Comparison of ENCODE assay signal across 1 cellular context in the genomic region with DNA sequence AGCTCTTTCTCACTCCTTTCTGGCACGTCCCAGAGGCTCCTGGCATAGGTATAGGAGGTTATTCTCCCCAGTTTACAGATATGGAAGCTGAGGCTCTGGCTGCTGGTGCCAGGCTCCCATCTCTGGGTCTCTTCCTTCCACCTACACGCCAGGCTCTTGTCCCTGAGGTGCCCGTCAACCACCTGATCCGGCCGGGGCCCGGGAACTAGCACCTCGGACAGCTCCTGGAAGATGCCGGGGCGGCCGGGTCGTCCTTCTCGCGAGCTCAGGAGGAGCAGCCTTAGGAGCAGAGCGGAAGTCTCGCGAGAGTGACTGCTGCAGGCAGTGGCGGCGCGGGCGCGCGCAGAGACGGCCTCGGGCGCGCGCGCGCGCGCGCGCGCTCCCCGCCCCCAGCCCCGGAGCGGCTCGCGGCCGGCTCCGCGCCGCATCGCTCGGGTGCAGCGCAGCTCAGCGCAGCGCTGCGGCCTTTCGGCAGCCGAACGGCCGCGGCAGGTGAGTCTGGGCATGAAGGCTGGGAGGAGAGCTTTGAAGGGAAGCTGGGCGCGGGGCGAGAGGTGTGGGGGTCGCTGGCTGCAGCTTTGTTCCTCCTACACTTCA.
TF ChIP-seq lines count a peak whose summit lies in the region.

A gene with protein sequence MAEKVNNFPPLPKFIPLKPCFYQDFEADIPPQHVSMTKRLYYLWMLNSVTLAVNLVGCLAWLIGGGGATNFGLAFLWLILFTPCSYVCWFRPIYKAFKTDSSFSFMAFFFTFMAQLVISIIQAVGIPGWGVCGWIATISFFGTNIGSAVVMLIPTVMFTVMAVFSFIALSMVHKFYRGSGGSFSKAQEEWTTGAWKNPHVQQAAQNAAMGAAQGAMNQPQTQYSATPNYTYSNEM (plus strand): TSS at position 382 of the 597 bp plus-strand sequence. CDS start 16,277 bp downstream, outside the sequence.

TF ChIP-seq in HepG2, 621 proteins besides CTCF, POLR2A, EP300 and RAD21 (continued from another document and continues in another):
- TF ChIP-seq, protein P1, sequence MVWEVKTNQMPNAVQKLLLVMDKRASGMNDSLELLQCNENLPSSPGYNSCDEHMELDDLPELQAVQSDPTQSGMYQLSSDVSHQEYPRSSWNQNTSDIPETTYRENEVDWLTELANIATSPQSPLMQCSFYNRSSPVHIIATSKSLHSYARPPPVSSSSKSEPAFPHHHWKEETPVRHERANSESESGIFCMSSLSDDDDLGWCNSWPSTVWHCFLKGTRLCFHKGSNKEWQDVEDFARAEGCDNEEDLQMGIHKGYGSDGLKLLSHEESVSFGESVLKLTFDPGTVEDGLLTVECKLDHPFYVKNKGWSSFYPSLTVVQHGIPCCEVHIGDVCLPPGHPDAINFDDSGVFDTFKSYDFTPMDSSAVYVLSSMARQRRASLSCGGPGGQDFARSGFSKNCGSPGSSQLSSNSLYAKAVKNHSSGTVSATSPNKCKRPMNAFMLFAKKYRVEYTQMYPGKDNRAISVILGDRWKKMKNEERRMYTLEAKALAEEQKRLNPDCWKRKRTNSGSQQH (CRISPR knock-in tag; IDR thresholded peaks at IDR 0.05; ENCODE audit: low read depth): 0 out of 2 replicates have a peak, but pooled peaks have one; percentile 84
- TF ChIP-seq ZNF124 (CRISPR knock-in tag; IDR thresholded peaks at IDR 0.05) (peak; percentile 93), ZNF326 (CRISPR knock-in tag; IDR thresholded peaks at IDR 0.05; ENCODE audit: borderline replicate concordance) (no peak), HCFC1 (IDR thresholded peaks at IDR 0.05; ENCODE audit: low read depth, low read length) (peak; percentile 32; the same call in 1 of the 2 replicates), SIN3B (IDR thresholded peaks at IDR 0.05; ENCODE audit: low read length) (0 out of 2 replicates have a peak, but pooled peaks have one; percentile 26), ZNF343 (CRISPR knock-in tag; IDR thresholded peaks at IDR 0.05) (no peak), SRY (CRISPR knock-in tag; IDR thresholded peaks at IDR 0.05) (peak; percentile 94; the same call in 1 of the 2 replicates), RNF2 (conservative IDR thresholded peaks at IDR 0.05; ENCODE audit: low read depth) (no peak), ZMYM2 (CRISPR knock-in tag; IDR thresholded peaks at IDR 0.05) (no peak), ZNF296 (CRISPR knock-in tag; conservative IDR thresholded peaks at IDR 0.05) (no peak), TBL1XR1 (IDR thresholded peaks at IDR 0.05; ENCODE audit: borderline replicate concordance, low read length, partially characterized antibody) (no peak), SAFB2 (CRISPR knock-in tag; IDR thresholded peaks at IDR 0.05; ENCODE audit: borderline replicate concordance, low read depth) (no peak; the same call in 1 of the 2 replicates), ZNF577 (CRISPR knock-in tag; IDR thresholded peaks at IDR 0.05; ENCODE audit: borderline replicate concordance, low read depth) (no peak), STAG1 (CRISPR knock-in tag; IDR thresholded peaks at IDR 0.05) (no peak), ZNF180 (CRISPR knock-in tag; IDR thresholded peaks at IDR 0.05; ENCODE audit: borderline replicate concordance, low read depth) (no peak), ZFY (CRISPR knock-in tag; IDR thresholded peaks at IDR 0.05) (peak; percentile 81), NBN (conservative IDR thresholded peaks at IDR 0.05) (no peak), HOXA9 (CRISPR knock-in tag; IDR thresholded peaks at IDR 0.05; ENCODE audit: borderline replicate concordance) (peak; percentile 64; the same call in 1 of the 2 replicates), ZNF331 (CRISPR knock-in tag; IDR thresholded peaks at IDR 0.05) (peak; percentile 92), MIXL1 (CRISPR knock-in tag; IDR thresholded peaks at IDR 0.05) (peak; percentile 48; the same call in 1 of the 2 replicates), ZNF746 (CRISPR knock-in tag; IDR thresholded peaks at IDR 0.05) (no peak), ZNF543 (CRISPR knock-in tag; IDR thresholded peaks at IDR 0.05) (no peak), ZNF772 (CRISPR knock-in tag; IDR thresholded peaks at IDR 0.05) (peak; percentile 89; the same call in 1 of the 2 replicates), RARG (CRISPR knock-in tag; IDR thresholded peaks at IDR 0.05; ENCODE audit: low read depth) (no peak), FOXK1 (CRISPR knock-in tag; IDR thresholded peaks at IDR 0.05; ENCODE audit: borderline replicate concordance, low read depth) (peak; percentile 60; the same call in 1 of the 2 replicates), ZNF773 (CRISPR knock-in tag; IDR thresholded peaks at IDR 0.05; ENCODE audit: borderline replicate concordance) (peak; percentile 93; the same call in 1 of the 2 replicates), ZKSCAN8 (CRISPR knock-in tag; IDR thresholded peaks at IDR 0.05; ENCODE audit: borderline replicate concordance) (0 out of 2 replicates have a peak, but pooled peaks have one; percentile 37)
- TF ChIP-seq, protein P2, sequence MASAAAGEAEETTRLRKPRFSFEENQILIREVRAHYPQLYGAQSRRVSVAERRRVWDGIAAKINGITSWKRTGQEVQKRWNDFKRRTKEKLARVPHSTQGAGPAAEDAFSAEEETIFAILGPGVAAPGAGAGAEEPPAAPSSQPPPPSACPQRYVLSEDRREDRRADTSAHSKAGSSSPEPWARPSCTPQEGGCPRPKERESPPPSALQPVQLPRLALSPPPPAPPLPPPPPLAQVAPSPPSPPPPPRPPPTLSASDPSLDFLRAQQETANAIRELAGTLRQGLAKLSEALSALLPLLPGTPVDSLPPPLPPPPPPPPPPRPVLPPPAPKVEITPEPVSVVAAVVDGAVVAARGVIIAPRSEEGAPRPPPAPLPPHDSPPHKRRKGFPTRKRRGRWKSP (CRISPR knock-in tag; IDR thresholded peaks at IDR 0.05): peak; percentile 72; the same call in 1 of the 2 replicates
- TF ChIP-seq, protein P3, sequence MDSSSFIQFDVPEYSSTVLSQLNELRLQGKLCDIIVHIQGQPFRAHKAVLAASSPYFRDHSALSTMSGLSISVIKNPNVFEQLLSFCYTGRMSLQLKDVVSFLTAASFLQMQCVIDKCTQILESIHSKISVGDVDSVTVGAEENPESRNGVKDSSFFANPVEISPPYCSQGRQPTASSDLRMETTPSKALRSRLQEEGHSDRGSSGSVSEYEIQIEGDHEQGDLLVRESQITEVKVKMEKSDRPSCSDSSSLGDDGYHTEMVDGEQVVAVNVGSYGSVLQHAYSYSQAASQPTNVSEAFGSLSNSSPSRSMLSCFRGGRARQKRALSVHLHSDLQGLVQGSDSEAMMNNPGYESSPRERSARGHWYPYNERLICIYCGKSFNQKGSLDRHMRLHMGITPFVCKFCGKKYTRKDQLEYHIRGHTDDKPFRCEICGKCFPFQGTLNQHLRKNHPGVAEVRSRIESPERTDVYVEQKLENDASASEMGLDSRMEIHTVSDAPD (CRISPR knock-in tag; IDR thresholded peaks at IDR 0.05): no peak
- TF ChIP-seq, protein P4, sequence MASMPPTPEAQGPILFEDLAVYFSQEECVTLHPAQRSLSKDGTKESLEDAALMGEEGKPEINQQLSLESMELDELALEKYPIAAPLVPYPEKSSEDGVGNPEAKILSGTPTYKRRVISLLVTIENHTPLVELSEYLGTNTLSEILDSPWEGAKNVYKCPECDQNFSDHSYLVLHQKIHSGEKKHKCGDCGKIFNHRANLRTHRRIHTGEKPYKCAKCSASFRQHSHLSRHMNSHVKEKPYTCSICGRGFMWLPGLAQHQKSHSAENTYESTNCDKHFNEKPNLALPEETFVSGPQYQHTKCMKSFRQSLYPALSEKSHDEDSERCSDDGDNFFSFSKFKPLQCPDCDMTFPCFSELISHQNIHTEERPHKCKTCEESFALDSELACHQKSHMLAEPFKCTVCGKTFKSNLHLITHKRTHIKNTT (CRISPR knock-in tag; IDR thresholded peaks at IDR 0.05): no peak
- TF ChIP-seq, protein P5, sequence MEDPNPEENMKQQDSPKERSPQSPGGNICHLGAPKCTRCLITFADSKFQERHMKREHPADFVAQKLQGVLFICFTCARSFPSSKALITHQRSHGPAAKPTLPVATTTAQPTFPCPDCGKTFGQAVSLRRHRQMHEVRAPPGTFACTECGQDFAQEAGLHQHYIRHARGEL (CRISPR knock-in tag; IDR thresholded peaks at IDR 0.05): no peak
- TF ChIP-seq, protein P6, sequence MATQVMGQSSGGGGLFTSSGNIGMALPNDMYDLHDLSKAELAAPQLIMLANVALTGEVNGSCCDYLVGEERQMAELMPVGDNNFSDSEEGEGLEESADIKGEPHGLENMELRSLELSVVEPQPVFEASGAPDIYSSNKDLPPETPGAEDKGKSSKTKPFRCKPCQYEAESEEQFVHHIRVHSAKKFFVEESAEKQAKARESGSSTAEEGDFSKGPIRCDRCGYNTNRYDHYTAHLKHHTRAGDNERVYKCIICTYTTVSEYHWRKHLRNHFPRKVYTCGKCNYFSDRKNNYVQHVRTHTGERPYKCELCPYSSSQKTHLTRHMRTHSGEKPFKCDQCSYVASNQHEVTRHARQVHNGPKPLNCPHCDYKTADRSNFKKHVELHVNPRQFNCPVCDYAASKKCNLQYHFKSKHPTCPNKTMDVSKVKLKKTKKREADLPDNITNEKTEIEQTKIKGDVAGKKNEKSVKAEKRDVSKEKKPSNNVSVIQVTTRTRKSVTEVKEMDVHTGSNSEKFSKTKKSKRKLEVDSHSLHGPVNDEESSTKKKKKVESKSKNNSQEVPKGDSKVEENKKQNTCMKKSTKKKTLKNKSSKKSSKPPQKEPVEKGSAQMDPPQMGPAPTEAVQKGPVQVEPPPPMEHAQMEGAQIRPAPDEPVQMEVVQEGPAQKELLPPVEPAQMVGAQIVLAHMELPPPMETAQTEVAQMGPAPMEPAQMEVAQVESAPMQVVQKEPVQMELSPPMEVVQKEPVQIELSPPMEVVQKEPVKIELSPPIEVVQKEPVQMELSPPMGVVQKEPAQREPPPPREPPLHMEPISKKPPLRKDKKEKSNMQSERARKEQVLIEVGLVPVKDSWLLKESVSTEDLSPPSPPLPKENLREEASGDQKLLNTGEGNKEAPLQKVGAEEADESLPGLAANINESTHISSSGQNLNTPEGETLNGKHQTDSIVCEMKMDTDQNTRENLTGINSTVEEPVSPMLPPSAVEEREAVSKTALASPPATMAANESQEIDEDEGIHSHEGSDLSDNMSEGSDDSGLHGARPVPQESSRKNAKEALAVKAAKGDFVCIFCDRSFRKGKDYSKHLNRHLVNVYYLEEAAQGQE (IDR thresholded peaks at IDR 0.05; ENCODE audit: borderline replicate concordance in 1 of 2, low read depth in 1 of 2, low read length in 2 of 2): peak; percentile 94 to 99
- TF ChIP-seq, protein P7, sequence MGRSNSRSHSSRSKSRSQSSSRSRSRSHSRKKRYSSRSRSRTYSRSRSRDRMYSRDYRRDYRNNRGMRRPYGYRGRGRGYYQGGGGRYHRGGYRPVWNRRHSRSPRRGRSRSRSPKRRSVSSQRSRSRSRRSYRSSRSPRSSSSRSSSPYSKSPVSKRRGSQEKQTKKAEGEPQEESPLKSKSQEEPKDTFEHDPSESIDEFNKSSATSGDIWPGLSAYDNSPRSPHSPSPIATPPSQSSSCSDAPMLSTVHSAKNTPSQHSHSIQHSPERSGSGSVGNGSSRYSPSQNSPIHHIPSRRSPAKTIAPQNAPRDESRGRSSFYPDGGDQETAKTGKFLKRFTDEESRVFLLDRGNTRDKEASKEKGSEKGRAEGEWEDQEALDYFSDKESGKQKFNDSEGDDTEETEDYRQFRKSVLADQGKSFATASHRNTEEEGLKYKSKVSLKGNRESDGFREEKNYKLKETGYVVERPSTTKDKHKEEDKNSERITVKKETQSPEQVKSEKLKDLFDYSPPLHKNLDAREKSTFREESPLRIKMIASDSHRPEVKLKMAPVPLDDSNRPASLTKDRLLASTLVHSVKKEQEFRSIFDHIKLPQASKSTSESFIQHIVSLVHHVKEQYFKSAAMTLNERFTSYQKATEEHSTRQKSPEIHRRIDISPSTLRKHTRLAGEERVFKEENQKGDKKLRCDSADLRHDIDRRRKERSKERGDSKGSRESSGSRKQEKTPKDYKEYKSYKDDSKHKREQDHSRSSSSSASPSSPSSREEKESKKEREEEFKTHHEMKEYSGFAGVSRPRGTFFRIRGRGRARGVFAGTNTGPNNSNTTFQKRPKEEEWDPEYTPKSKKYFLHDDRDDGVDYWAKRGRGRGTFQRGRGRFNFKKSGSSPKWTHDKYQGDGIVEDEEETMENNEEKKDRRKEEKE (IDR thresholded peaks at IDR 0.05): no peak
- TF ChIP-seq, protein P8, sequence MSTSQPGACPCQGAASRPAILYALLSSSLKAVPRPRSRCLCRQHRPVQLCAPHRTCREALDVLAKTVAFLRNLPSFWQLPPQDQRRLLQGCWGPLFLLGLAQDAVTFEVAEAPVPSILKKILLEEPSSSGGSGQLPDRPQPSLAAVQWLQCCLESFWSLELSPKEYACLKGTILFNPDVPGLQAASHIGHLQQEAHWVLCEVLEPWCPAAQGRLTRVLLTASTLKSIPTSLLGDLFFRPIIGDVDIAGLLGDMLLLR (CRISPR knock-in tag; IDR thresholded peaks at IDR 0.05): peak; percentile 90; the same call in 1 of the 2 replicates
- TF ChIP-seq, protein P9, sequence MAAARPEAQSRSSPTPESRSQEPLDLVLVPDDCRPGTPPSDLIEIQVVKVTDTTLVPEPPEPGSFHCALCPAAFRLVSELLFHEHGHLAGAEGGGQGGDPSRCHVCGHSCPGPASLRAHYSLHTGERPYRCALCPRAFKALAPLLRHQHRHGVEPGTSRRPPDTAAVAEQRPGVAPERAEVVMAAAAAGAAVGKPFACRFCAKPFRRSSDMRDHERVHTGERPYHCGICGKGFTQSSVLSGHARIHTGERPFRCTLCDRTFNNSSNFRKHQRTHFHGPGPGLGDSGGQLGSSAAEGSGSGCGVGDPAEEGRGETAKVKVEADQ (CRISPR knock-in tag; IDR thresholded peaks at IDR 0.05; ENCODE audit: borderline replicate concordance): no peak
- TF ChIP-seq, protein P10, sequence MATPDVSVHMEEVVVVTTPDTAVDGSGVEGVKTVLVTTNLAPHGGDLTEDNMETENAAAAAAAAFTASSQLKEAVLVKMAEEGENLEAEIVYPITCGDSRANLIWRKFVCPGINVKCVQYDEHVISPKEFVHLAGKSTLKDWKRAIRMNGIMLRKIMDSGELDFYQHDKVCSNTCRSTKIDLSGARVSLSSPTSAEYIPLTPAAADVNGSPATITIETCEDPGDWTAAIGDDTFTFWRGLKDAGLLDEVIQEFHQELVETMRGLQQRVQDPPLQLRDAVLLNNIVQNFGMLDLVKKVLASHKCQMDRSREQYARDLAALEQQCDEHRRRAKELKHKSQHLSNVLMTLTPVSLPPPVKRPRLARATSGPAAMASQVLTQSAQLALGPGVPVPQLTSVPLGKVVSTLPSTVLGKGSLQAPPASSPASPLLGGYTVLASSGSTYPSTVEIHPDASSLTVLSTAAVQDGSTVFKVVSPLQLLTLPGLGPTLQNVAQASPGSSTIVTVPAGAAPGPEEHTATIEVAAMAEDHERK (CRISPR knock-in tag; IDR thresholded peaks at IDR 0.05; ENCODE audit: low read depth): no peak
- TF ChIP-seq, protein P11, sequence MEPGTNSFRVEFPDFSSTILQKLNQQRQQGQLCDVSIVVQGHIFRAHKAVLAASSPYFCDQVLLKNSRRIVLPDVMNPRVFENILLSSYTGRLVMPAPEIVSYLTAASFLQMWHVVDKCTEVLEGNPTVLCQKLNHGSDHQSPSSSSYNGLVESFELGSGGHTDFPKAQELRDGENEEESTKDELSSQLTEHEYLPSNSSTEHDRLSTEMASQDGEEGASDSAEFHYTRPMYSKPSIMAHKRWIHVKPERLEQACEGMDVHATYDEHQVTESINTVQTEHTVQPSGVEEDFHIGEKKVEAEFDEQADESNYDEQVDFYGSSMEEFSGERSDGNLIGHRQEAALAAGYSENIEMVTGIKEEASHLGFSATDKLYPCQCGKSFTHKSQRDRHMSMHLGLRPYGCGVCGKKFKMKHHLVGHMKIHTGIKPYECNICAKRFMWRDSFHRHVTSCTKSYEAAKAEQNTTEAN (CRISPR knock-in tag; conservative IDR thresholded peaks at IDR 0.05): peak; percentile 93
- TF ChIP-seq, protein P12, sequence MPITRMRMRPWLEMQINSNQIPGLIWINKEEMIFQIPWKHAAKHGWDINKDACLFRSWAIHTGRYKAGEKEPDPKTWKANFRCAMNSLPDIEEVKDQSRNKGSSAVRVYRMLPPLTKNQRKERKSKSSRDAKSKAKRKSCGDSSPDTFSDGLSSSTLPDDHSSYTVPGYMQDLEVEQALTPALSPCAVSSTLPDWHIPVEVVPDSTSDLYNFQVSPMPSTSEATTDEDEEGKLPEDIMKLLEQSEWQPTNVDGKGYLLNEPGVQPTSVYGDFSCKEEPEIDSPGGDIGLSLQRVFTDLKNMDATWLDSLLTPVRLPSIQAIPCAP (CRISPR knock-in tag; IDR thresholded peaks at IDR 0.05; ENCODE audit: low read depth): no peak
